Comparison of ENCODE assay signal across 8 cellular contexts in genomic region chr11:112290462-112290894, GRCh38. TPM values are rescaled to one million over a fixed set of nuclear protein-coding genes. Genes with fewer than 3 reads are reported as not detected.
A peak's percentile ranks its signal among the peaks of the same experiment; 100 is the strongest.
DNase-seq lines count a peak whose midpoint lies in the region; ATAC-seq and TF ChIP-seq lines count a peak whose summit lies in the region.

No MANE protein-coding gene starts in this region.

- no peak overlapping the region; the same call in 1 of the 2 replicates for H3K9ac ChIP-seq in OCI-LY1 (ENCODE audit: low read length)
- no peak overlapping the region for H3K9ac ChIP-seq in endodermal cell (ENCODE audit: extremely low read depth, low read length, poor library complexity, severe bottlenecking)

- no peaks in the 10 kb centered on the region for H4K20me1 ChIP-seq in OCI-LY1 (ENCODE audit: insufficient read depth, low read length)

- peak overlapping the region; percentile 79 for H3K4me2 ChIP-seq in OCI-LY1 (ENCODE audit: low read length)

- H3K36me3 ChIP-seq in OCI-LY1 (ENCODE audit: insufficient read depth, low read length) (no peaks in the 10 kb centered on the region), endodermal cell (ENCODE audit: control insufficient read depth, insufficient read depth, low read length) (no peaks in the 10 kb centered on the region)

- peak overlapping the region; percentile 31 for H3K27ac Mint-ChIP-seq in CD4-positive, alpha-beta T cell
- H3K27ac Mint-ChIP-seq in endodermal cell (no peak overlapping the region), neural crest cell (ENCODE audit: unreplicated experiment) (no peak overlapping the region)

- in situ Hi-C loops in GM13976 (cut with MboI; ENCODE audit: low sequenced_read_pairs, unreplicated experiment): loop anchor here (25.0 kb wide), 1 partner anchor 997 kb away; no protein-coding TSS in a partner anchor

- intact Hi-C loops in CD4-positive, alpha-beta T cell (cut with DNase I, micrococcal nuclease): loop anchor here (1.0 to 10.0 kb wide), 9 partner anchors 162 to 1587 kb away; partner anchors contain the start of genes CLDN25 (in 1 of the 2), USP28 (in 1 of the 2) and ZW10 (in 1 of the 2)

- no peak for ATAC-seq in CD4-positive, alpha-beta T cell (ENCODE audit: poor library complexity)

- H3K4me1 Mint-ChIP-seq in CD4-positive, alpha-beta T cell (ENCODE audit: low read depth): peaks cover 41% of the 10 kb centered on the region
- H3K4me1 Mint-ChIP-seq in endodermal cell (peaks cover 7% of the 10 kb centered on the region), neural crest cell (peaks cover 18% of the 10 kb centered on the region)

- TF ChIP-seq CTCF in CD4-positive, alpha-beta T cell (IDR thresholded peaks at IDR 0.05): no peak
- TF ChIP-seq CTCF in OCI-LY1 (IDR thresholded peaks at IDR 0.05; ENCODE audit: low read length) (no peak), endodermal cell (conservative IDR thresholded peaks at IDR 0.05) (no peak), neural crest cell (conservative IDR thresholded peaks at IDR 0.05) (no peak), GM13976 (IDR thresholded peaks at IDR 0.05; ENCODE audit: borderline replicate concordance, control extremely low read depth, extremely low read depth, insufficient read depth, missing control alignments) (no peak)

- H3K36me3 Mint-ChIP-seq in CD4-positive, alpha-beta T cell (ENCODE audit: low read depth): peaks cover 22% of the 10 kb centered on the region
- H3K36me3 Mint-ChIP-seq in endodermal cell (ENCODE audit: low read depth) (no peaks in the 10 kb centered on the region), neural crest cell (ENCODE audit: low read depth) (no peaks in the 10 kb centered on the region)

- no peaks in the 10 kb centered on the region for H3K27me3 Mint-ChIP-seq in CD4-positive, alpha-beta T cell
- peaks cover 60% of the 10 kb centered on the region for H3K27me3 Mint-ChIP-seq in endodermal cell (ENCODE audit: insufficient read depth)
- peaks cover 34% of the 10 kb centered on the region for H3K27me3 Mint-ChIP-seq in neural crest cell (ENCODE audit: low read depth)

- H2AFZ ChIP-seq in OCI-LY1 (ENCODE audit: low read length): no peak overlapping the region

- H3K9me3 Mint-ChIP-seq in CD4-positive, alpha-beta T cell: no peaks in the 10 kb centered on the region
- H3K9me3 Mint-ChIP-seq in endodermal cell: no peaks in the 10 kb centered on the region
- no peaks in the 10 kb centered on the region for H3K9me3 Mint-ChIP-seq in neural crest cell

- no peaks in the 10 kb centered on the region for H3F3A ChIP-seq in OCI-LY1 (ENCODE audit: insufficient read depth, low read length)

- DNase-seq in CD4-positive, alpha-beta T cell: no peak
- DNase-seq in endodermal cell (no peak), neural crest cell (ENCODE audit: low read depth, low spot score) (no peak), hepatic stellate cell (ENCODE audit: low spot score) (no peak), NCI-H1694 (lab: John Stamatoyannopoulos, UW) (no peak), GM13976 (ENCODE audit: low spot score) (no peak)
- no peak for DNase-seq in activated CD4-positive, alpha-beta T cell treated with anti-CD3 and anti-CD28 coated beads for 1 hour

- H3K4me3 Mint-ChIP-seq in CD4-positive, alpha-beta T cell: peak overlapping the region; percentile 75
- peak overlapping the region; percentile 58 for H3K4me3 Mint-ChIP-seq in endodermal cell
- peak overlapping the region; percentile 56 for H3K4me3 Mint-ChIP-seq in neural crest cell

- H3K4me1 ChIP-seq in OCI-LY1 (ENCODE audit: insufficient read depth, low read length, severe bottlenecking) (peaks cover 10% of the 10 kb centered on the region), endodermal cell (ENCODE audit: control insufficient read depth, insufficient read depth, low read length) (no peaks in the 10 kb centered on the region)

- H3K9me2 ChIP-seq in OCI-LY1 (ENCODE audit: low read depth, low read length): no peaks in the 10 kb centered on the region

- no peaks in the 10 kb centered on the region for H3K79me2 ChIP-seq in OCI-LY1 (ENCODE audit: insufficient read depth, low read length)

- peak overlapping the region; percentile 16 for H3K27ac ChIP-seq in CD4-positive, alpha-beta T cell (ENCODE audit: low read depth, low read length)
- H3K27ac ChIP-seq in OCI-LY1 (ENCODE audit: low read depth, low read length, poor library complexity, severe bottlenecking) (no peak overlapping the region), endodermal cell (ENCODE audit: low read depth, low read length) (no peak overlapping the region)

- 5 to 19% methylated on average over 3 to 6 of the region's 6 CpGs for WGBS in endodermal cell (ENCODE audit: insufficient coverage in 1 of 2, insufficient read length in 1 of 2), 2 experiments

- H3K4me3 ChIP-seq in OCI-LY1 (ENCODE audit: low read depth, low read length, poor library complexity, severe bottlenecking): peak overlapping the region; percentile 55
- H3K4me3 ChIP-seq in endodermal cell (ENCODE audit: low read length): peak overlapping the region; percentile 79

- CTCF ChIA-PET in CD4-positive, alpha-beta T cell (lab: Charles Lee): interaction anchor here (1.5 kb wide), 1 partner anchor 265 kb away, joined by 3 read pairs; no protein-coding TSS in a partner anchor

- H3K27me3 ChIP-seq in CD4-positive, alpha-beta T cell (ENCODE audit: control insufficient read depth, insufficient read depth, low read length): no peaks in the 10 kb centered on the region
- no peaks in the 10 kb centered on the region; the same call in 1 of the 2 replicates for H3K27me3 ChIP-seq in OCI-LY1 (ENCODE audit: insufficient read depth, low read length)
- peaks cover 35% of the 10 kb centered on the region for H3K27me3 ChIP-seq in endodermal cell (ENCODE audit: control insufficient read depth, insufficient read depth, low read length, poor library complexity, severe bottlenecking)

- no peaks in the 10 kb centered on the region for H3K9me3 ChIP-seq in CD4-positive, alpha-beta T cell (ENCODE audit: control insufficient read depth, low read length)
- H3K9me3 ChIP-seq in OCI-LY1 (ENCODE audit: low read length): no peaks in the 10 kb centered on the region
- H3K9me3 ChIP-seq in endodermal cell (ENCODE audit: control insufficient read depth, low read length): no peaks in the 10 kb centered on the region

- POLR2A ChIA-PET in CD4-positive, alpha-beta T cell (lab: Charles Lee): no interaction called here

RNA-seq across cellular contexts. Expression of gene PLET1, which starts 29.8 kb away (rescaled TPM):
- total RNA-seq in CD4-positive, alpha-beta T cell: not detected
- total RNA-seq in endodermal cell: not detected
- not detected for polyA plus RNA-seq in endodermal cell (2013, experiment 1 of 2)
- not detected for polyA plus RNA-seq in endodermal cell (2013, experiment 2 of 2)
- not detected in 2 replicates for total RNA-seq in neural crest cell
